In genomic region chr3:192947421-192947820, GRCh38 we compare ENCODE assay signal across 22 cellular contexts.
"Had no signal": no experiment of that assay in that cellular context is flagged by ENCODE, and none has a peak within 500 bp of the region (broad histone marks: within the 10 kb centered on the region; RNA-seq: fewer than 3 reads in every experiment).

No MANE protein-coding gene starts in this region.

- H2AFZ ChIP-seq: hepatocyte had no signal

- H3K27ac ChIP-seq: colonic mucosa, epithelial cell of prostate, gastrocnemius medialis, heart left ventricle, hepatocyte, neutrophil, pancreas, right lobe of liver, thyroid gland, vagina had no signal

- H3K79me2 ChIP-seq: hepatocyte had no signal

- H3K4me3 ChIP-seq: colonic mucosa, gastrocnemius medialis, heart left ventricle, hepatocyte, mucosa of descending colon, pancreas, right lobe of liver, thyroid gland, vagina had no signal

- H3K36me3 ChIP-seq: colonic mucosa, gastrocnemius medialis, heart left ventricle, neutrophil, pancreas, right lobe of liver, thyroid gland, vagina had no signal

- H3K9me3 ChIP-seq: colonic mucosa, gastrocnemius medialis, heart left ventricle, mucosa of descending colon, neutrophil, pancreas, right lobe of liver, thyroid gland, vagina had no signal

- H3K27me3 ChIP-seq: colonic mucosa, gastrocnemius medialis, heart left ventricle, hepatocyte, pancreas, right lobe of liver, thyroid gland, vagina had no signal

- DNase-seq: colonic mucosa; effector CD8-positive, alpha-beta T cell; endodermal cell; gastrocnemius medialis; heart left ventricle; kidney; mesenchymal stem cell; mucosa of descending colon; naive B cell; pancreas; right lobe of liver; small intestine; stimulated activated CD4-positive, alpha-beta T cell treated with anti-CD3 and anti-CD28 coated beads, Interleukin-15, amount 100 ng/mL, for 24 hours; stimulated activated CD4-positive, alpha-beta T cell treated with anti-CD3 and anti-CD28 coated beads, Interleukin-2, amount 100 ng/mL, for 48 hours; stimulated activated naive CD4-positive, alpha-beta T cell; stimulated activated naive CD8-positive, alpha-beta T cell treated with anti-CD3 and anti-CD28 coated beads, Interleukin-15, amount 100 ng/mL, for 72 hours; thyroid gland; trophoblast cell had no signal

- H3K4me1 ChIP-seq: colonic mucosa, gastrocnemius medialis, pancreas, right lobe of liver, thyroid gland, vagina had no signal

- H3K4me2 ChIP-seq: hepatocyte had no signal
